ENCODE assay signal across 8 cellular contexts in the genomic region with DNA sequence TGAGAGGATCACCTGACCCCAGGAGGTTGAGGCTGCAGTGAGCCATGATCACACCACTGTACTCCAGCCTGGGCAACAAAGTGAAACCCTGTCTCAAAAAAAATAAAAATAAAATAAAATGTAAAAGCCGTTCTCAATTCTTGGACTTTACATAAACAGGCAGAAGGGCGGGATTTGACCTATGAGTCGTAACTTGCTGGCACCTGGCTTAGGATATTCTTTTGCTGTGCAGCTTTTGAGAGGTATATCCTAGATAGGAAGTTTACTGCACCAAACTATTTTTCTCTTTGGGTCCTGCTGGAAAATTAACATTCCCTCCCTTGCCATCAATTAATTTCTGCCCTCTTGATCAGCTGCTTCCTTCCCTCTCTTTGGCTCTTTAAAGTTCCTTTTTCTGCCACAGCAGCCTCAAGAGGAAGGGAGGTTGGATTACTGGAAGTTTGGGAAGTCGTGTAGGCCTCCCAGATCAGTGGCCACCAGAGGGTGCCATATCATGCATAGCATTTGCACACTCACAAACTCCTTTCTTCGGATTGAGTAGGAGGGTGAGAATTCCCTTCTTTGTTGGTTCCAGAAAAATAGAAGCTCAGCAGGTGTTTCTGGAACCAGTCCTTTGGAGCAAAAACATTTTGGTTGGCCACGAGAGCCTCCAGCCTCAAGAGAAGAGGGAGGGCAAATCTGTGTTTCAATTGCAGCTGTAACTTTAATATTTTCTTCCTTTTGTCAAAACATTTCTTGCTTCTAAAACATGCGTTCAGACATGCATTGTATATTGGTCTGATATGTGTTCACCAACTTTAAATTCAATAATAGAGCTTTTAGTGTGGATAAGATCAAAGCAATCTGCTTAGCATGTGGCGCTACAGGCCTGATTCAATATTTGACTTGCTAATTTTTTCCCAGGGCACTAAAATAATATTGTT.
DNase-seq lines count a peak whose midpoint lies in the region; ATAC-seq and TF ChIP-seq lines count a peak whose summit lies in the region.

No MANE protein-coding gene starts in this region.

- TF ChIP-seq CTCF in BE2C (IDR thresholded peaks at IDR 0.05; ENCODE audit: low read depth, low read length) (peak; percentile 98), GM12874 (IDR thresholded peaks at IDR 0.05; ENCODE audit: insufficient read depth, low read depth, low read length) (peak; percentile 65), fibroblast of mammary gland (conservative IDR thresholded peaks at IDR 0.05; ENCODE audit: control insufficient read depth, insufficient read depth, low read depth, low read length) (peak; percentile 94), nephron (IDR thresholded peaks at IDR 0.05; ENCODE audit: unreplicated experiment in 3 of 3) (peak; percentile 73 to 89 (median 88))

- H3K4me1 Mint-ChIP-seq in activated CD4-positive, alpha-beta T cell treated with anti-CD3 and anti-CD28 coated beads, Interleukin-2, amount 10 ng/mL, durations not matched to agents 24 days and 14 days = peaks cover 46% of the 10 kb centered on the region
- H3K4me1 Mint-ChIP-seq in nephron = peaks cover 19% of the 10 kb centered on the region

- H3K4me1 ChIP-seq in BE2C = peaks cover 58% of the 10 kb centered on the region

- H3K4me3 ChIP-seq in BE2C (ENCODE audit: low read depth, low read length) (no peak overlapping the region), fibroblast of mammary gland (ENCODE audit: control insufficient read depth, low read depth, low read length) (no peak overlapping the region)

- peak overlapping the region; percentile 50 for H3K27ac Mint-ChIP-seq in activated CD4-positive, alpha-beta T cell treated with anti-CD3 and anti-CD28 coated beads, Interleukin-2, amount 10 ng/mL, durations not matched to agents 24 days and 14 days
- peak overlapping the region; percentile 22 to 86 (median 76) for H3K27ac Mint-ChIP-seq in nephron

- peaks cover 7% of the 10 kb centered on the region for H3K9me3 Mint-ChIP-seq in activated CD4-positive, alpha-beta T cell treated with anti-CD3 and anti-CD28 coated beads, Interleukin-2, amount 10 ng/mL, durations not matched to agents 24 days and 14 days
- no peaks in the 10 kb centered on the region for H3K9me3 Mint-ChIP-seq in nephron

- H3K27me3 Mint-ChIP-seq in activated CD4-positive, alpha-beta T cell treated with anti-CD3 and anti-CD28 coated beads, Interleukin-2, amount 10 ng/mL, durations not matched to agents 24 days and 14 days = no peaks in the 10 kb centered on the region
- peaks cover 26% of the 10 kb centered on the region for H3K27me3 Mint-ChIP-seq in nephron (ENCODE audit: low read depth)

- DNase-seq in BE2C (peak; percentile 88), NCI-H2196 (lab: John Stamatoyannopoulos, UW; ENCODE audit: unreplicated experiment) (peak; percentile 72), fibroblast of mammary gland (ENCODE audit: low read depth) (peak; percentile 79), cortex of kidney (lab: John Stamatoyannopoulos, UW) (no peak)
- DNase-seq in activated CD4-positive, alpha-beta T cell treated with anti-CD3 and anti-CD28 coated beads, Interleukin-2, amount 10 ng/mL, durations not matched to agents 24 days and 14 days = peak; percentile 73

- intact Hi-C loops in activated CD4-positive, alpha-beta T cell treated with anti-CD3 and anti-CD28 coated beads, Interleukin-2, amount 10 ng/mL, durations not matched to agents 24 days and 14 days (cut with micrococcal nuclease) = no loop called here

- no peaks in the 10 kb centered on the region for H3K27me3 ChIP-seq in BE2C

- no peak for ATAC-seq in GM19467 (IDR thresholded peaks at IDR 0.05; ENCODE audit: unreplicated experiment)

- no peak overlapping the region for H3K4me3 Mint-ChIP-seq in activated CD4-positive, alpha-beta T cell treated with anti-CD3 and anti-CD28 coated beads, Interleukin-2, amount 10 ng/mL, durations not matched to agents 24 days and 14 days
- no peak overlapping the region for H3K4me3 Mint-ChIP-seq in nephron

- H3K36me3 Mint-ChIP-seq in activated CD4-positive, alpha-beta T cell treated with anti-CD3 and anti-CD28 coated beads, Interleukin-2, amount 10 ng/mL, durations not matched to agents 24 days and 14 days (ENCODE audit: low read depth) = peaks cover 30% of the 10 kb centered on the region
- H3K36me3 Mint-ChIP-seq in nephron (ENCODE audit: low read depth) = peaks cover 36% of the 10 kb centered on the region

- peaks cover 3% of the 10 kb centered on the region for H3K36me3 ChIP-seq in BE2C

- H3K9me3 ChIP-seq in BE2C = no peaks in the 10 kb centered on the region
